Comparison of ENCODE assay signal across 9 cellular contexts in genomic region chr16:2460391-2460713, GRCh38. TPM values are rescaled to one million over a fixed set of nuclear protein-coding genes. Genes with fewer than 3 reads are reported as not detected.
DNase-seq lines count a peak whose midpoint lies in the region; TF ChIP-seq lines count a peak whose summit lies in the region.
"Had no signal": no experiment of that assay in that cellular context is flagged by ENCODE, and none has a peak within 500 bp of the region (broad histone marks: within the 10 kb centered on the region; RNA-seq: fewer than 3 reads in every experiment).

No MANE protein-coding gene starts in this region.

- H3K4me3 ChIP-seq in kidney epithelial cell (ENCODE audit: low read depth, low read length): peak overlapping the region; percentile 41
- peak overlapping the region; percentile 17 to 60 (median 49) for H3K4me3 ChIP-seq in transverse colon

- H3K9me3 Mint-ChIP-seq in activated naive CD4-positive, alpha-beta T cell treated with anti-CD3 and anti-CD28 coated beads, Interleukin-2, amount 10 ng/mL, durations not matched to agents 7 days and 5 days: no peaks in the 10 kb centered on the region
- no peaks in the 10 kb centered on the region for H3K9me3 Mint-ChIP-seq in activated T-helper 1 cell treated with anti-CD3 and anti-CD28 coated beads, Interleukin-12 subunit alpha, Interleukin-12 subunit beta, Interleukin-2, Interleukin-4 antibody, amounts not matched to agents 30 ng/mL and 10 ng/mL and 1 ng/mL, durations not matched to agents 14 hours and 24 hours and 36 hours

- DNase-seq in activated naive CD4-positive, alpha-beta T cell treated with anti-CD3 and anti-CD28 coated beads, Interleukin-2, amount 10 ng/mL, durations not matched to agents 7 days and 5 days: no peak
- no peak for DNase-seq in activated naive CD4-positive, alpha-beta T cell treated with Interleukin-2 at 50 U/mL for 16 hours
- no peak for DNase-seq in activated T-helper 1 cell treated with anti-CD3 and anti-CD28 coated beads, Interleukin-12 subunit alpha, Interleukin-12 subunit beta, Interleukin-2, Interleukin-4 antibody, amounts not matched to agents 30 ng/mL and 10 ng/mL and 1 ng/mL, durations not matched to agents 14 hours and 24 hours and 36 hours (ENCODE audit: low spot score)
- no peak for DNase-seq in kidney epithelial cell (ENCODE audit: low read depth)
- no peak for DNase-seq in transverse colon
- no peak for DNase-seq in substantia nigra (lab: John Stamatoyannopoulos, UW)
- no peak for DNase-seq in GM19238 (ENCODE audit: insufficient read length, low spot score)
- DNase-seq in cerebellum (ENCODE audit: low spot score): no peak

- no peak for TF ChIP-seq POLR2A in transverse colon (IDR thresholded peaks at IDR 0.05)

- intact Hi-C loops in activated T-helper 1 cell treated with anti-CD3 and anti-CD28 coated beads, Interleukin-12 subunit alpha, Interleukin-12 subunit beta, Interleukin-2, Interleukin-4 antibody, amounts not matched to agents 30 ng/mL and 10 ng/mL and 1 ng/mL, durations not matched to agents 14 hours and 24 hours and 36 hours (cut with micrococcal nuclease): loop anchor here (1.0 to 2.0 kb wide), 3 partner anchors 15 to 32 kb away; partner anchors contain the start of genes CCNF and TBC1D24
- intact Hi-C loops in transverse colon (cut with DNase I; ENCODE audit: low total_unique reads): no loop called here

- H3K4me3 Mint-ChIP-seq in activated naive CD4-positive, alpha-beta T cell treated with anti-CD3 and anti-CD28 coated beads, Interleukin-2, amount 10 ng/mL, durations not matched to agents 7 days and 5 days: peak overlapping the region; percentile 73
- peak overlapping the region; percentile 86 for H3K4me3 Mint-ChIP-seq in activated T-helper 1 cell treated with anti-CD3 and anti-CD28 coated beads, Interleukin-12 subunit alpha, Interleukin-12 subunit beta, Interleukin-2, Interleukin-4 antibody, amounts not matched to agents 30 ng/mL and 10 ng/mL and 1 ng/mL, durations not matched to agents 14 hours and 24 hours and 36 hours

- no peaks in the 10 kb centered on the region for H3K27me3 ChIP-seq in kidney epithelial cell (ENCODE audit: control insufficient read depth, insufficient read depth, low read length)
- H3K27me3 ChIP-seq in transverse colon: no peaks in the 10 kb centered on the region

- peaks cover 21% of the 10 kb centered on the region for H3K36me3 Mint-ChIP-seq in activated naive CD4-positive, alpha-beta T cell treated with anti-CD3 and anti-CD28 coated beads, Interleukin-2, amount 10 ng/mL, durations not matched to agents 7 days and 5 days
- H3K36me3 Mint-ChIP-seq in activated T-helper 1 cell treated with anti-CD3 and anti-CD28 coated beads, Interleukin-12 subunit alpha, Interleukin-12 subunit beta, Interleukin-2, Interleukin-4 antibody, amounts not matched to agents 30 ng/mL and 10 ng/mL and 1 ng/mL, durations not matched to agents 14 hours and 24 hours and 36 hours (ENCODE audit: low read depth): peaks cover 7% of the 10 kb centered on the region

- no peak for TF ChIP-seq EP300 in transverse colon (IDR thresholded peaks at IDR 0.05; ENCODE audit: low read depth)

- in situ Hi-C loops in transverse colon (cut with MboI; ENCODE audit: low pct_ligation_motif_present in 1 of 4, low pct_unique_long_range_greater_than_20kb in 1 of 4, low sequenced_read_pairs in 3 of 4): no loop called here

- H3K36me3 ChIP-seq in kidney epithelial cell (ENCODE audit: control insufficient read depth, insufficient read depth, low read length) (peaks cover 1% of the 10 kb centered on the region), transverse colon (no peaks in the 10 kb centered on the region)

- H3K9me3 ChIP-seq in transverse colon: no peaks in the 10 kb centered on the region

- no peak for TF ChIP-seq CTCF in kidney epithelial cell (IDR thresholded peaks at IDR 0.05; ENCODE audit: insufficient read depth, low read length, poor library complexity, severe bottlenecking)
- no peak for TF ChIP-seq CTCF in transverse colon (IDR thresholded peaks at IDR 0.05)

- H3K27ac ChIP-seq in transverse colon: peak overlapping the region in 1 of 4 donors; percentile 11
- H3K27ac ChIP-seq in substantia nigra (ENCODE audit: low read depth, low read length, poor library complexity, severe bottlenecking): no peak overlapping the region

- 5% methylated on average over 14 of the region's 20 CpGs; no CpG with 5 or more reads in 1 of the 2 donors for WGBS in transverse colon (ENCODE audit: low coverage in 1 of 2), 2 donors

- H3K27ac Mint-ChIP-seq in activated naive CD4-positive, alpha-beta T cell treated with anti-CD3 and anti-CD28 coated beads, Interleukin-2, amount 10 ng/mL, durations not matched to agents 7 days and 5 days: no peak overlapping the region
- no peak overlapping the region for H3K27ac Mint-ChIP-seq in activated T-helper 1 cell treated with anti-CD3 and anti-CD28 coated beads, Interleukin-12 subunit alpha, Interleukin-12 subunit beta, Interleukin-2, Interleukin-4 antibody, amounts not matched to agents 30 ng/mL and 10 ng/mL and 1 ng/mL, durations not matched to agents 14 hours and 24 hours and 36 hours

- CTCF ChIA-PET in activated naive CD4-positive, alpha-beta T cell treated with anti-CD3 and anti-CD28 coated beads, Interleukin-2, amount 10 ng/mL, durations not matched to agents 7 days and 5 days (lab: Charles Lee): no interaction called here

- peaks cover 11 to 19% (median 15%) of the 10 kb centered on the region in 4 donors for H3K4me1 ChIP-seq in transverse colon

- peaks cover 18% of the 10 kb centered on the region for H3K4me1 Mint-ChIP-seq in activated naive CD4-positive, alpha-beta T cell treated with anti-CD3 and anti-CD28 coated beads, Interleukin-2, amount 10 ng/mL, durations not matched to agents 7 days and 5 days
- peaks cover 7% of the 10 kb centered on the region for H3K4me1 Mint-ChIP-seq in activated T-helper 1 cell treated with anti-CD3 and anti-CD28 coated beads, Interleukin-12 subunit alpha, Interleukin-12 subunit beta, Interleukin-2, Interleukin-4 antibody, amounts not matched to agents 30 ng/mL and 10 ng/mL and 1 ng/mL, durations not matched to agents 14 hours and 24 hours and 36 hours (ENCODE audit: low read depth)

- H3K27me3 Mint-ChIP-seq in activated naive CD4-positive, alpha-beta T cell treated with anti-CD3 and anti-CD28 coated beads, Interleukin-2, amount 10 ng/mL, durations not matched to agents 7 days and 5 days: no peaks in the 10 kb centered on the region
- peaks cover 2% of the 10 kb centered on the region for H3K27me3 Mint-ChIP-seq in activated T-helper 1 cell treated with anti-CD3 and anti-CD28 coated beads, Interleukin-12 subunit alpha, Interleukin-12 subunit beta, Interleukin-2, Interleukin-4 antibody, amounts not matched to agents 30 ng/mL and 10 ng/mL and 1 ng/mL, durations not matched to agents 14 hours and 24 hours and 36 hours (ENCODE audit: insufficient read depth)

RNA-seq across cellular contexts. Expression of gene TEDC2, which starts 0.4 kb away (rescaled TPM):
- 41.0 and 43.9 TPM in 2 replicates for total RNA-seq in activated T-helper 1 cell treated with anti-CD3 and anti-CD28 coated beads, Interleukin-12 subunit alpha, Interleukin-12 subunit beta, Interleukin-2, Interleukin-4 antibody, amounts not matched to agents 30 ng/mL and 10 ng/mL and 1 ng/mL, durations not matched to agents 14 hours and 24 hours and 36 hours
- total RNA-seq in kidney epithelial cell: 12.0 and 14.2 TPM in 2 replicates
- 1 to 10 TPM in 2 of 4 donors, not detected in 2; 1.4 to 2.3 TPM for total RNA-seq in transverse colon
- total RNA-seq in cerebellum: 5.9 TPM

RNA-seq across cellular contexts. Expression of gene NTN3, which starts 10.7 kb away (rescaled TPM):
- 0.10 TPM in 1 of 2 replicates, not detected in the other for total RNA-seq in activated T-helper 1 cell treated with anti-CD3 and anti-CD28 coated beads, Interleukin-12 subunit alpha, Interleukin-12 subunit beta, Interleukin-2, Interleukin-4 antibody, amounts not matched to agents 30 ng/mL and 10 ng/mL and 1 ng/mL, durations not matched to agents 14 hours and 24 hours and 36 hours
- total RNA-seq in kidney epithelial cell (0.17 and 0.41 TPM in 2 replicates), transverse colon (not detected), cerebellum (2.5 TPM)
- total RNA-seq: myocyte had no signal

RNA-seq across cellular contexts. Expression of gene TBC1D24, which starts 14.6 kb away (rescaled TPM):
- total RNA-seq in activated T-helper 1 cell treated with anti-CD3 and anti-CD28 coated beads, Interleukin-12 subunit alpha, Interleukin-12 subunit beta, Interleukin-2, Interleukin-4 antibody, amounts not matched to agents 30 ng/mL and 10 ng/mL and 1 ng/mL, durations not matched to agents 14 hours and 24 hours and 36 hours: 19.6 and 24.6 TPM in 2 replicates
- total RNA-seq in kidney epithelial cell (14.5 and 15.9 TPM in 2 replicates), transverse colon (10 to 100 TPM in 2 of 4 donors, 1 to 10 TPM in 2; 8.3 to 19.3 (median 11.6) TPM), cerebellum (30.4 TPM)

RNA-seq across cellular contexts. Expression of gene CCNF, which starts 31.1 kb away (rescaled TPM):
- total RNA-seq in activated T-helper 1 cell treated with anti-CD3 and anti-CD28 coated beads, Interleukin-12 subunit alpha, Interleukin-12 subunit beta, Interleukin-2, Interleukin-4 antibody, amounts not matched to agents 30 ng/mL and 10 ng/mL and 1 ng/mL, durations not matched to agents 14 hours and 24 hours and 36 hours: 45.3 and 46.7 TPM in 2 replicates
- total RNA-seq in kidney epithelial cell (7.4 and 8.6 TPM in 2 replicates), transverse colon (10 to 100 TPM in 1 of 4 donors, 1 to 10 TPM in 2, under 1 TPM in 1; 0.75 to 24.9 (median 2.3) TPM), cerebellum (11.1 TPM)

RNA-seq across cellular contexts. Expression of gene ATP6V0C, which starts 53.4 kb away (rescaled TPM):
- total RNA-seq in activated T-helper 1 cell treated with anti-CD3 and anti-CD28 coated beads, Interleukin-12 subunit alpha, Interleukin-12 subunit beta, Interleukin-2, Interleukin-4 antibody, amounts not matched to agents 30 ng/mL and 10 ng/mL and 1 ng/mL, durations not matched to agents 14 hours and 24 hours and 36 hours: 117 and 119 TPM in 2 replicates
- total RNA-seq in kidney epithelial cell (79.1 and 139 TPM in 2 replicates), transverse colon (100 to 1,000 TPM; 101 to 237 (median 135) TPM), cerebellum (23.9 TPM)
